ENCODE assay signal across 29 cellular contexts in the genomic region with DNA sequence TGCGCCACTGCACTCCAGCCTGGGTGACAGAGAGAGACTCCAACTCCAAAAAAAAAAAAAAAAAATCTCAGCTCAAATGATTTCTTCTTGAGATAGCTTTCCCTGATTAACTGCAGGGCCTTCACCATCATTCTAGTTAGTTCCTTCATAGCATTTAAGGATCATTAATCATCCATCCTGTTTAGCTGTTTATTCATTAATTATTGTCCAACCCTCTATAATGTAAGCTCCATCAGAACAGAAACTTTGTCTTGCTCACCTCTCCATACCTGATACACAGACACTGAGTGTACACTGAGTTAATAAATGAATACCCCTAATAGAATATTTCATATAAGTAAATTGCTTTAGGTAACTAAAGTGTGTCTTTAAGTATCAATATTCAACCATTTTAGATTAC.
"Had no signal": no experiment of that assay in that cellular context is flagged by ENCODE, and none has a peak within 500 bp of the region (broad histone marks: within the 10 kb centered on the region; RNA-seq: fewer than 3 reads in every experiment).

No MANE protein-coding gene starts in this region.

- H3K27me3 ChIP-seq: ascending aorta, breast epithelium, cardiac muscle cell, dorsolateral prefrontal cortex, esophagus muscularis mucosa, foreskin keratinocyte, gastrocnemius medialis had no signal

- ATAC-seq: activated CD4-positive, alpha-beta T cell treated with anti-CD3 and anti-CD28 coated beads for 36 hours; activated CD8-positive, alpha-beta memory T cell treated with anti-CD3 and anti-CD28 coated beads, Interleukin-2, amount 10 ng/mL, durations not matched to agents 7 days and 5 days; activated CD8-positive, alpha-beta T cell treated with anti-CD3 and anti-CD28 coated beads, Interleukin-2, amount 10 ng/mL, durations not matched to agents 7 days and 5 days; activated naive CD4-positive, alpha-beta T cell treated with anti-CD3 and anti-CD28 coated beads, Interleukin-2, amount 50 U/mL, for 72 hours; foreskin keratinocyte; gastrocnemius medialis had no signal

- DNase-seq: activated CD4-positive, alpha-beta memory T cell treated with anti-CD3 and anti-CD28 coated beads for 36 hours; activated CD4-positive, alpha-beta T cell treated with anti-CD3 and anti-CD28 coated beads for 36 hours; activated CD4-positive, alpha-beta T cell treated with anti-CD3 and anti-CD28 coated beads, Interleukin-2, amount 10 ng/mL, durations not matched to agents 24 days and 14 days; activated CD4-positive, CD25-positive, alpha-beta regulatory T cell; activated CD4-positive, CD25-positive, alpha-beta regulatory T cell treated with anti-CD3 and anti-CD28 coated beads, Interleukin-2, amount 50 U/mL, for 72 hours; activated CD8-positive, alpha-beta memory T cell treated with anti-CD3 and anti-CD28 coated beads, Interleukin-2, amount 10 ng/mL, durations not matched to agents 7 days and 5 days; activated CD8-positive, alpha-beta memory T cell treated with anti-CD3 and anti-CD28 coated beads, Interleukin-2, amount 50 U/mL, for 4 hours; activated CD8-positive, alpha-beta T cell treated with anti-CD3 and anti-CD28 coated beads, Interleukin-2, amount 10 ng/mL, durations not matched to agents 7 days and 5 days; activated effector memory CD4-positive, alpha-beta T cell treated with anti-CD3 and anti-CD28 coated beads, Interleukin-2, amount 50 U/mL, for 16 hours; activated naive CD4-positive, alpha-beta T cell treated with anti-CD3 and anti-CD28 coated beads, Interleukin-2, amount 10 ng/mL, durations not matched to agents 7 days and 5 days; activated naive CD8-positive, alpha-beta T cell treated with anti-CD3 and anti-CD28 coated beads, Interleukin-2, amount 10 ng/mL, durations not matched to agents 7 days and 5 days; activated T-cell treated with anti-CD3 and anti-CD28 coated beads, Interleukin-2, amount 50 U/mL, for 1 hour; central memory CD4-positive, alpha-beta T cell; dorsolateral prefrontal cortex; effector memory CD4-positive, alpha-beta T cell; endodermal cell; foreskin keratinocyte; gastrocnemius medialis; glutamatergic neuron; T-helper 2 cell had no signal

- H3K27ac Mint-ChIP-seq: activated CD4-positive, alpha-beta memory T cell treated with anti-CD3 and anti-CD28 coated beads for 36 hours; activated CD4-positive, alpha-beta T cell treated with anti-CD3 and anti-CD28 coated beads for 36 hours; activated CD4-positive, alpha-beta T cell treated with anti-CD3 and anti-CD28 coated beads, Interleukin-2, amount 10 ng/mL, durations not matched to agents 24 days and 14 days; activated CD8-positive, alpha-beta memory T cell treated with anti-CD3 and anti-CD28 coated beads, Interleukin-2, amount 10 ng/mL, durations not matched to agents 7 days and 5 days; activated CD8-positive, alpha-beta T cell treated with anti-CD3 and anti-CD28 coated beads, Interleukin-2, amount 10 ng/mL, durations not matched to agents 7 days and 5 days; activated naive CD4-positive, alpha-beta T cell treated with anti-CD3 and anti-CD28 coated beads, Interleukin-2, amount 10 ng/mL, durations not matched to agents 7 days and 5 days; activated naive CD4-positive, alpha-beta T cell treated with anti-CD3 and anti-CD28 coated beads, Interleukin-2, amount 50 U/mL, for 72 hours; activated naive CD8-positive, alpha-beta T cell treated with anti-CD3 and anti-CD28 coated beads, Interleukin-2, amount 10 ng/mL, durations not matched to agents 7 days and 5 days; activated T-helper 2 cell treated with anti-CD3 and anti-CD28 coated beads, Interferon-gamma antibody, Interleukin-2, Interleukin-4, amounts not matched to agents 10 μg/mL and 5 μg/mL and 100 μg/mL, durations not matched to agents 14 hours and 24 hours and 36 hours; brain; dendritic cell treated with granulocyte-macrophage colony-stimulating factor and Interleukin-4, amounts not matched to agents 40 ng/mL and 50 ng/mL, for 4 days; endodermal cell had no signal

- H3K4me3 ChIP-seq: ascending aorta, breast epithelium, cardiac muscle cell, coronary artery, dorsolateral prefrontal cortex, esophagus muscularis mucosa, gastrocnemius medialis had no signal

- H3K4me3 Mint-ChIP-seq: activated CD4-positive, alpha-beta memory T cell treated with anti-CD3 and anti-CD28 coated beads for 36 hours; activated CD4-positive, alpha-beta T cell treated with anti-CD3 and anti-CD28 coated beads for 36 hours; activated CD4-positive, alpha-beta T cell treated with anti-CD3 and anti-CD28 coated beads, Interleukin-2, amount 10 ng/mL, durations not matched to agents 24 days and 14 days; activated CD8-positive, alpha-beta memory T cell treated with anti-CD3 and anti-CD28 coated beads, Interleukin-2, amount 10 ng/mL, durations not matched to agents 7 days and 5 days; activated CD8-positive, alpha-beta T cell treated with anti-CD3 and anti-CD28 coated beads, Interleukin-2, amount 10 ng/mL, durations not matched to agents 7 days and 5 days; activated naive CD4-positive, alpha-beta T cell treated with anti-CD3 and anti-CD28 coated beads, Interleukin-2, amount 10 ng/mL, durations not matched to agents 7 days and 5 days; activated naive CD8-positive, alpha-beta T cell treated with anti-CD3 and anti-CD28 coated beads, Interleukin-2, amount 10 ng/mL, durations not matched to agents 7 days and 5 days; brain; dendritic cell treated with granulocyte-macrophage colony-stimulating factor and Interleukin-4, amounts not matched to agents 40 ng/mL and 50 ng/mL, for 4 days; endodermal cell had no signal

- H3K36me3 ChIP-seq: breast epithelium had no signal

- H3K9me3 ChIP-seq: ascending aorta, breast epithelium, esophagus muscularis mucosa, gastrocnemius medialis had no signal

- H3K27ac ChIP-seq: ascending aorta, breast epithelium, cardiac muscle cell, coronary artery, dorsolateral prefrontal cortex, esophagus muscularis mucosa, foreskin keratinocyte, gastrocnemius medialis had no signal

- H3K9me3 Mint-ChIP-seq: activated CD4-positive, alpha-beta memory T cell treated with anti-CD3 and anti-CD28 coated beads for 36 hours; activated CD4-positive, alpha-beta T cell treated with anti-CD3 and anti-CD28 coated beads, Interleukin-2, amount 10 ng/mL, durations not matched to agents 24 days and 14 days; activated naive CD4-positive, alpha-beta T cell treated with anti-CD3 and anti-CD28 coated beads, Interleukin-2, amount 10 ng/mL, durations not matched to agents 7 days and 5 days; activated naive CD4-positive, alpha-beta T cell treated with anti-CD3 and anti-CD28 coated beads, Interleukin-2, amount 50 U/mL, for 72 hours; activated naive CD8-positive, alpha-beta T cell treated with anti-CD3 and anti-CD28 coated beads, Interleukin-2, amount 10 ng/mL, durations not matched to agents 7 days and 5 days; activated T-helper 2 cell treated with anti-CD3 and anti-CD28 coated beads, Interferon-gamma antibody, Interleukin-2, Interleukin-4, amounts not matched to agents 10 μg/mL and 5 μg/mL and 100 μg/mL, durations not matched to agents 14 hours and 24 hours and 36 hours; dendritic cell treated with granulocyte-macrophage colony-stimulating factor and Interleukin-4, amounts not matched to agents 40 ng/mL and 50 ng/mL, for 4 days; endodermal cell had no signal

- H3K27me3 Mint-ChIP-seq: activated CD4-positive, alpha-beta memory T cell treated with anti-CD3 and anti-CD28 coated beads for 36 hours; activated CD4-positive, alpha-beta T cell treated with anti-CD3 and anti-CD28 coated beads for 36 hours; activated CD4-positive, alpha-beta T cell treated with anti-CD3 and anti-CD28 coated beads, Interleukin-2, amount 10 ng/mL, durations not matched to agents 24 days and 14 days; activated CD8-positive, alpha-beta memory T cell treated with anti-CD3 and anti-CD28 coated beads, Interleukin-2, amount 10 ng/mL, durations not matched to agents 7 days and 5 days; activated naive CD4-positive, alpha-beta T cell treated with anti-CD3 and anti-CD28 coated beads, Interleukin-2, amount 10 ng/mL, durations not matched to agents 7 days and 5 days; activated naive CD8-positive, alpha-beta T cell treated with anti-CD3 and anti-CD28 coated beads, Interleukin-2, amount 10 ng/mL, durations not matched to agents 7 days and 5 days; brain had no signal

- H3K4me1 Mint-ChIP-seq: activated CD4-positive, alpha-beta T cell treated with anti-CD3 and anti-CD28 coated beads for 36 hours; activated CD8-positive, alpha-beta memory T cell treated with anti-CD3 and anti-CD28 coated beads, Interleukin-2, amount 10 ng/mL, durations not matched to agents 7 days and 5 days; activated naive CD4-positive, alpha-beta T cell treated with anti-CD3 and anti-CD28 coated beads, Interleukin-2, amount 10 ng/mL, durations not matched to agents 7 days and 5 days; brain had no signal

- H3K4me1 ChIP-seq: ascending aorta, breast epithelium, foreskin keratinocyte had no signal
